1 cellular context compared by ENCODE assay signal in the genomic region with DNA sequence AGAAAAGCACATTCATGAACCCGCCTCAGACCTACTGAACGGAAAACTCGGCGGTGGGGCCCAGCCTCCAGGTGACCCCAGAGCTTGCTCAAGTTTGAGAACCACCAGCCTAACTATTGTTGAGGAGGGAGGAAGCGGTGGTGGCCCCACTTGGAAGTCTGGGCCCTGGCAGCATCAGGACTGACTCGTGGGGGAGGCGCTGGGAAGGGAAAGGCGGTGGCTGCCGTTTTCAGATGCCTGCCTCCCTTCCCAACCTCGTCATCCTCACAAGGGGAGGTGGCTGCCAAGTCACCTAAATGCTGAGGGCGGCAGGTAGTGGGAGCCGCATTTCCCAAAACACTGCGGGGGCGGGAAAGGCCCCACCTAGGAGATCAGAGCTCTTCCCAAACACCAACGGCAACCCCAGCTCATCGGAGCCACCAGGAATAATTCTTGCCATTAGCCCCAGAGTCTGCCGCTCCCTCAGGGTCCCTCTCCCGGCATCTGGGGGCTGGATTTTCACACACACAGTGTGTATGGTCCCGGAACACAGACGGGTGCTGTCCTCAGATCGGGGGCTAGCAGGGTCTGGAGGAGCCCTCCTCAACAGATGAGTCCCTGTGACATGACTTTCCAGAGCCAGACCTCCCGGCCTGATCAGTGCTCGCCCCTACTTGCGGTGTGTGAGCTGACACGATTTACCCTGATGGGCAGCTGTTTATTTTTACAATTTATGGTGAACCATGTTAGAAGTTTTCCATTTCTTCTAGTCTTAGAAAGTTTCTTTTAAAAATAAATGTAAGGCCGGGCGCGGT.
TF ChIP-seq lines count a peak whose summit lies in the region.

No MANE protein-coding gene starts in this region.

TF ChIP-seq in A549, 52 proteins besides CTCF, POLR2A, EP300 and RAD21 (continued from another document):
- TF ChIP-seq JUNB (IDR thresholded peaks at IDR 0.05) = no peak
TF ChIP-seq in A549: peak in this region for 0.
